Comparison of ENCODE assay signal across 2 cellular contexts in the genomic region with DNA sequence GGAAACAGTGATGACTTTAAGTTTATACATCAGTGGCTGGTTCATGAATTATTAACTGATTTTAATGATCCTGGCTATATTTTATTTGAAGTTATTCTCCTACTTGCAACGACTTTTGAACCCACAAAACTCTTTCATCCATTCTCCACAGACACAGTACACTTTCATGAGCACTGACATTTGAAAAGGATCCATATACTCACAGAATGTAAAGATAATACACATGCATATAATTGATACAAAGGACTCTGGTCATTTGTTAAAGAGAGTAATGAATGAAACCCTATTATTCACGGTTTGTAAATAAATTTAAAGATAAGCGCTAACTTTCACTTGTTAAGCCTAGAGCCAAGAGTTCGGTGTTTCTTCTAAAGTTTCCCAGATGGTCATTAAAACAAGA.
TF ChIP-seq lines count a peak whose summit lies in the region.

No MANE protein-coding gene starts in this region.

TF ChIP-seq in HEK293, 187 proteins besides CTCF, POLR2A, EP300 and RAD21 (continued from another document):
- TF ChIP-seq, protein P1, sequence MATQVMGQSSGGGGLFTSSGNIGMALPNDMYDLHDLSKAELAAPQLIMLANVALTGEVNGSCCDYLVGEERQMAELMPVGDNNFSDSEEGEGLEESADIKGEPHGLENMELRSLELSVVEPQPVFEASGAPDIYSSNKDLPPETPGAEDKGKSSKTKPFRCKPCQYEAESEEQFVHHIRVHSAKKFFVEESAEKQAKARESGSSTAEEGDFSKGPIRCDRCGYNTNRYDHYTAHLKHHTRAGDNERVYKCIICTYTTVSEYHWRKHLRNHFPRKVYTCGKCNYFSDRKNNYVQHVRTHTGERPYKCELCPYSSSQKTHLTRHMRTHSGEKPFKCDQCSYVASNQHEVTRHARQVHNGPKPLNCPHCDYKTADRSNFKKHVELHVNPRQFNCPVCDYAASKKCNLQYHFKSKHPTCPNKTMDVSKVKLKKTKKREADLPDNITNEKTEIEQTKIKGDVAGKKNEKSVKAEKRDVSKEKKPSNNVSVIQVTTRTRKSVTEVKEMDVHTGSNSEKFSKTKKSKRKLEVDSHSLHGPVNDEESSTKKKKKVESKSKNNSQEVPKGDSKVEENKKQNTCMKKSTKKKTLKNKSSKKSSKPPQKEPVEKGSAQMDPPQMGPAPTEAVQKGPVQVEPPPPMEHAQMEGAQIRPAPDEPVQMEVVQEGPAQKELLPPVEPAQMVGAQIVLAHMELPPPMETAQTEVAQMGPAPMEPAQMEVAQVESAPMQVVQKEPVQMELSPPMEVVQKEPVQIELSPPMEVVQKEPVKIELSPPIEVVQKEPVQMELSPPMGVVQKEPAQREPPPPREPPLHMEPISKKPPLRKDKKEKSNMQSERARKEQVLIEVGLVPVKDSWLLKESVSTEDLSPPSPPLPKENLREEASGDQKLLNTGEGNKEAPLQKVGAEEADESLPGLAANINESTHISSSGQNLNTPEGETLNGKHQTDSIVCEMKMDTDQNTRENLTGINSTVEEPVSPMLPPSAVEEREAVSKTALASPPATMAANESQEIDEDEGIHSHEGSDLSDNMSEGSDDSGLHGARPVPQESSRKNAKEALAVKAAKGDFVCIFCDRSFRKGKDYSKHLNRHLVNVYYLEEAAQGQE (tag by site-specific recombination; IDR thresholded peaks at IDR 0.05): no peak

TF ChIP-seq in liver, 16 proteins besides CTCF, POLR2A, EP300 and RAD21 (continued from another document):
- TF ChIP-seq, protein P2, sequence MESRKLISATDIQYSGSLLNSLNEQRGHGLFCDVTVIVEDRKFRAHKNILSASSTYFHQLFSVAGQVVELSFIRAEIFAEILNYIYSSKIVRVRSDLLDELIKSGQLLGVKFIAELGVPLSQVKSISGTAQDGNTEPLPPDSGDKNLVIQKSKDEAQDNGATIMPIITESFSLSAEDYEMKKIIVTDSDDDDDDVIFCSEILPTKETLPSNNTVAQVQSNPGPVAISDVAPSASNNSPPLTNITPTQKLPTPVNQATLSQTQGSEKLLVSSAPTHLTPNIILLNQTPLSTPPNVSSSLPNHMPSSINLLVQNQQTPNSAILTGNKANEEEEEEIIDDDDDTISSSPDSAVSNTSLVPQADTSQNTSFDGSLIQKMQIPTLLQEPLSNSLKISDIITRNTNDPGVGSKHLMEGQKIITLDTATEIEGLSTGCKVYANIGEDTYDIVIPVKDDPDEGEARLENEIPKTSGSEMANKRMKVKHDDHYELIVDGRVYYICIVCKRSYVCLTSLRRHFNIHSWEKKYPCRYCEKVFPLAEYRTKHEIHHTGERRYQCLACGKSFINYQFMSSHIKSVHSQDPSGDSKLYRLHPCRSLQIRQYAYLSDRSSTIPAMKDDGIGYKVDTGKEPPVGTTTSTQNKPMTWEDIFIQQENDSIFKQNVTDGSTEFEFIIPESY (IDR thresholded peaks at IDR 0.05): no peak
- TF ChIP-seq HNF4A (conservative IDR thresholded peaks at IDR 0.05) (peak; percentile 40 to 45), TAF1 (conservative IDR thresholded peaks at IDR 0.05) (no peak), FOXA2 (IDR thresholded peaks at IDR 0.05) (no peak), NR2F2 (IDR thresholded peaks at IDR 0.05) (no peak)
- TF ChIP-seq, protein P3, sequence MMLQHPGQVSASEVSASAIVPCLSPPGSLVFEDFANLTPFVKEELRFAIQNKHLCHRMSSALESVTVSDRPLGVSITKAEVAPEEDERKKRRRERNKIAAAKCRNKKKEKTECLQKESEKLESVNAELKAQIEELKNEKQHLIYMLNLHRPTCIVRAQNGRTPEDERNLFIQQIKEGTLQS (IDR thresholded peaks at IDR 0.05): no peak
TF ChIP-seq in liver: peak in this region for 2.
